Comparison of ENCODE assay signal across 6 cellular contexts in genomic region chr9:85808329-85808728, GRCh38.
DNase-seq lines count a peak whose midpoint lies in the region; ATAC-seq, FAIRE-seq and TF ChIP-seq lines count a peak whose summit lies in the region.
"Not testable (repeated sequence)": the region's sequence is repeated elsewhere in the genome, so short reads cannot be mapped to it uniquely, and the experiment has no call there.

No MANE protein-coding gene starts in this region.

- H4K20me1 ChIP-seq in Loucy (ENCODE audit: insufficient read depth, low read length, poor library complexity, severe bottlenecking): peaks cover 14% of the 10 kb centered on the region

- H3K4me3 ChIP-seq in A549; Loucy (ENCODE audit: low read length, poor library complexity, severe bottlenecking): not testable (repeated sequence)

- not testable (repeated sequence) for H3F3A ChIP-seq in Loucy (ENCODE audit: low read depth)

- not testable (repeated sequence) for H2AFZ ChIP-seq in Loucy (ENCODE audit: low read length)

- H3K9me2 ChIP-seq in Loucy (replicated peaks; ENCODE audit: low read depth, low read length): not testable (repeated sequence)

- H3K9me3 Mint-ChIP-seq in brain; nephron; progenitor cell of endocrine pancreas (ENCODE audit: low read depth): not testable (repeated sequence)

- not testable (repeated sequence) for TF ChIP-seq CTCF in A549 (IDR thresholded peaks at IDR 0.05); Loucy (conservative IDR thresholded peaks at IDR 0.05; ENCODE audit: low read length); brain (conservative IDR thresholded peaks at IDR 0.05); nephron (IDR thresholded peaks at IDR 0.05; ENCODE audit: unreplicated experiment in 3 of 3); progenitor cell of endocrine pancreas (IDR thresholded peaks at IDR 0.05; ENCODE audit: unreplicated experiment)

- H3K4me1 Mint-ChIP-seq in brain: peaks cover 39% of the 10 kb centered on the region
- H3K4me1 Mint-ChIP-seq in nephron; progenitor cell of endocrine pancreas (ENCODE audit: low read depth): not testable (repeated sequence)

- ATAC-seq in A549: not testable (repeated sequence)

- CTCF ChIA-PET in A549 (lab: Yijun Ruan, JAX): interaction anchor here (1.0 kb wide), 1 partner anchor 10 kb away, joined by 3 read pairs; no protein-coding TSS in a partner anchor

- POLR2A ChIA-PET in A549 (lab: Yijun Ruan, JAX): not testable (repeated sequence)

- H3K9ac ChIP-seq in Loucy (ENCODE audit: low read depth, low read length, poor library complexity, severe bottlenecking): not testable (repeated sequence)

- not testable (repeated sequence) for H3K27me3 Mint-ChIP-seq in brain; nephron (ENCODE audit: low read depth); progenitor cell of endocrine pancreas

- H3K36me3 Mint-ChIP-seq in brain (peaks cover 50% of the 10 kb centered on the region), nephron (ENCODE audit: low read depth) (peaks cover 45% of the 10 kb centered on the region), progenitor cell of endocrine pancreas (ENCODE audit: insufficient read depth) (peaks cover 26% of the 10 kb centered on the region)

- peaks cover 32% of the 10 kb centered on the region; the same call in 1 of the 2 replicates for H3K79me2 ChIP-seq in Loucy (ENCODE audit: insufficient read depth, low read length)

- not testable (repeated sequence) for H3K36me3 ChIP-seq in Loucy (ENCODE audit: insufficient read depth, low read length)

- H3K27ac ChIP-seq in A549: not testable (repeated sequence)

- TF ChIP-seq POLR2A in A549 (IDR thresholded peaks at IDR 0.05; ENCODE audit: low read length); H54 (IDR thresholded peaks at IDR 0.05; ENCODE audit: low read depth, low read length): not testable (repeated sequence)

- FAIRE-seq in A549 (lab: Jason Lieb, UNC) (peak; percentile 46), H54 (lab: Jason Lieb, UNC) (peak; percentile 78)

- TF ChIP-seq RAD21 in A549 (conservative IDR thresholded peaks at IDR 0.05 in 1 of 2, IDR thresholded peaks at IDR 0.05 in 1 of 2): not testable (repeated sequence)

- WGBS in A549 (ENCODE audit: missing lambda C conversion rate): 94% methylated on average over 2 of the region's 2 CpGs

- H3K4me3 Mint-ChIP-seq in brain (peak overlapping the region in 3 of 5 experiments; percentile 22 to 84 (median 73)), nephron (peak overlapping the region; percentile 38 to 59 (median 43)), progenitor cell of endocrine pancreas (ENCODE audit: low read depth) (peak overlapping the region; percentile 8)

- TF ChIP-seq EP300 in A549 (IDR thresholded peaks at IDR 0.05): not testable (repeated sequence)

- not testable (repeated sequence) for DNase-seq in A549 (ENCODE audit: low read depth in 1 of 2, low spot score in 1 of 2); H54 (ENCODE audit: insufficient read length, low spot score); progenitor cell of endocrine pancreas (ENCODE audit: low spot score, unreplicated experiment)

- H3K9me3 ChIP-seq in A549; Loucy (ENCODE audit: insufficient read depth, low read depth, low read length): not testable (repeated sequence)

- not testable (repeated sequence) for H3K27ac Mint-ChIP-seq in brain, progenitor cell of endocrine pancreas
- H3K27ac Mint-ChIP-seq in nephron: peak overlapping the region in 1 of 3 experiments; percentile 44

- H3K4me1 ChIP-seq in A549: not testable (repeated sequence)
- H3K4me1 ChIP-seq in Loucy (ENCODE audit: insufficient read depth, low read length, poor library complexity, severe bottlenecking): peaks cover 16% of the 10 kb centered on the region

- H3K4me2 ChIP-seq in A549: not testable (repeated sequence)
- H3K4me2 ChIP-seq in Loucy (ENCODE audit: low read depth, low read length, poor library complexity, severe bottlenecking): peak overlapping the region; percentile 20

- not testable (repeated sequence) for H3K27me3 ChIP-seq in Loucy (ENCODE audit: insufficient read depth, low read length, poor library complexity, severe bottlenecking)

Comparison
In these comparisons a context has a peak if more than half of its experiments do, and no peak if none do; other contexts are left out.
1. H3K4me3 Mint-ChIP-seq: peak in every context shown above with its lines; median percentile 73 in brain; 43 in nephron; 8 in progenitor cell of endocrine pancreas.